In genomic region chr17:32926789-32927188, GRCh38 we compare ENCODE assay signal across 2 cellular contexts. TPM values are rescaled to one million over a fixed set of nuclear protein-coding genes. Genes with fewer than 3 reads are reported as not detected.
"Had no signal": no experiment of that assay in that cellular context is flagged by ENCODE, and none has a peak within 500 bp of the region (broad histone marks: within the 10 kb centered on the region; RNA-seq: fewer than 3 reads in every experiment).

No MANE protein-coding gene starts in this region.

RNA-seq across cellular contexts. Expression of gene TMEM98, which starts 1.2 kb away (rescaled TPM):
- total RNA-seq: activated naive CD4-positive, alpha-beta T cell treated with anti-CD3 and anti-CD28 coated beads, Interleukin-2, amount 50 U/mL, for 72 hours had no signal
- polyA plus RNA-seq: naive thymus-derived CD4-positive, alpha-beta T cell had no signal
